Comparison of ENCODE assay signal across 1 cellular context in the genomic region with DNA sequence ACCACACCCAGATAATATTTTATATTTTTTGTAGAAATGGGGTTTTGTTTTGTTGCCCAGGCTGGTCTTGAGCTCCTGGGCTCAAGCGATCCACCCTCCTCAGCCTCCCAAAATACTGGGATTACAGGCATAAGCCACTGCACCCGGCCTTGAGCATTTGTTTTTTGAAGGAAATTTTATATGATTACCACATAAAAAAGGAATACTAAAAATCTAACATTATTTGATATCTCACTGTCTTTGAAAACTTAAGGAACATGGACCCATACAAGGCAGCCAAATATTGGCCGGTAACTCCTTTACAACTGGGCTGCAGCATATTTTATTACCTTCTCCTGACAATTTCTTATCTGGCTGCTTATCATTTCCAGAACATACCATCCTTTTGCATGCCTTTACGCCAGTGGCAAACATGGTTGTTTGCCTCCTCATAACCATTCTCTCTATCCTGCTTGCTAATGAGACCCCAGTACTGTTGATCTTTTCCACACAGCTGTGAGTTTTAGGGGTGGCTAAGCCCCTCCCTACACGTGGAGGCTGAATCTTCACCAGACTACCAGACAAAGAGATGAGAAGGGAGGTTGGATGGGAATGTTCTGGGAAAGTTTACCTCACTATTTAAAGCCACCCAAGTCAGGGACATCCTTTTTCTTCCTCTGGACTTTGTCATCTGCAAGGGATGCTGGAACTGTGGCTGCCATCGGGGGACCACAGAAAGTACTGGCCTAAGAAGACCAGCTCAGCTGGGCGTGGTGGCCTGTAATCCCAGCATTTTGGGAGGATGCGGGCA.
A peak's percentile ranks its signal among the peaks of the same experiment; 100 is the strongest.
TF ChIP-seq lines count a peak whose summit lies in the region.

No MANE protein-coding gene starts in this region.

TF ChIP-seq in HepG2, 621 proteins besides CTCF, POLR2A, EP300 and RAD21:
- TF ChIP-seq HNRNPLL (IDR thresholded peaks at IDR 0.05; ENCODE audit: low read depth, low read length, poor library complexity, severe bottlenecking), result no peak
- TF ChIP-seq SSRP1 (CRISPR knock-in tag; IDR thresholded peaks at IDR 0.05), result no peak
- TF ChIP-seq, protein P1, sequence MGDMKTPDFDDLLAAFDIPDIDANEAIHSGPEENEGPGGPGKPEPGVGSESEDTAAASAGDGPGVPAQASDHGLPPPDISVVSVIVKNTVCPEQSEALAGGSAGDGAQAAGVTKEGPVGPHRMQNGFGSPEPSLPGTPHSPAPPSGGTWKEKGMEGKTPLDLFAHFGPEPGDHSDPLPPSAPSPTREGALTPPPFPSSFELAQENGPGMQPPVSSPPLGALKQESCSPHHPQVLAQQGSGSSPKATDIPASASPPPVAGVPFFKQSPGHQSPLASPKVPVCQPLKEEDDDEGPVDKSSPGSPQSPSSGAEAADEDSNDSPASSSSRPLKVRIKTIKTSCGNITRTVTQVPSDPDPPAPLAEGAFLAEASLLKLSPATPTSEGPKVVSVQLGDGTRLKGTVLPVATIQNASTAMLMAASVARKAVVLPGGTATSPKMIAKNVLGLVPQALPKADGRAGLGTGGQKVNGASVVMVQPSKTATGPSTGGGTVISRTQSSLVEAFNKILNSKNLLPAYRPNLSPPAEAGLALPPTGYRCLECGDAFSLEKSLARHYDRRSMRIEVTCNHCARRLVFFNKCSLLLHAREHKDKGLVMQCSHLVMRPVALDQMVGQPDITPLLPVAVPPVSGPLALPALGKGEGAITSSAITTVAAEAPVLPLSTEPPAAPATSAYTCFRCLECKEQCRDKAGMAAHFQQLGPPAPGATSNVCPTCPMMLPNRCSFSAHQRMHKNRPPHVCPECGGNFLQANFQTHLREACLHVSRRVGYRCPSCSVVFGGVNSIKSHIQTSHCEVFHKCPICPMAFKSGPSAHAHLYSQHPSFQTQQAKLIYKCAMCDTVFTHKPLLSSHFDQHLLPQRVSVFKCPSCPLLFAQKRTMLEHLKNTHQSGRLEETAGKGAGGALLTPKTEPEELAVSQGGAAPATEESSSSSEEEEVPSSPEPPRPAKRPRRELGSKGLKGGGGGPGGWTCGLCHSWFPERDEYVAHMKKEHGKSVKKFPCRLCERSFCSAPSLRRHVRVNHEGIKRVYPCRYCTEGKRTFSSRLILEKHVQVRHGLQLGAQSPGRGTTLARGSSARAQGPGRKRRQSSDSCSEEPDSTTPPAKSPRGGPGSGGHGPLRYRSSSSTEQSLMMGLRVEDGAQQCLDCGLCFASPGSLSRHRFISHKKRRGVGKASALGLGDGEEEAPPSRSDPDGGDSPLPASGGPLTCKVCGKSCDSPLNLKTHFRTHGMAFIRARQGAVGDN (CRISPR knock-in tag; IDR thresholded peaks at IDR 0.05), result 0 out of 2 replicates have a peak, but pooled peaks have one; percentile 12
- TF ChIP-seq, protein P2, sequence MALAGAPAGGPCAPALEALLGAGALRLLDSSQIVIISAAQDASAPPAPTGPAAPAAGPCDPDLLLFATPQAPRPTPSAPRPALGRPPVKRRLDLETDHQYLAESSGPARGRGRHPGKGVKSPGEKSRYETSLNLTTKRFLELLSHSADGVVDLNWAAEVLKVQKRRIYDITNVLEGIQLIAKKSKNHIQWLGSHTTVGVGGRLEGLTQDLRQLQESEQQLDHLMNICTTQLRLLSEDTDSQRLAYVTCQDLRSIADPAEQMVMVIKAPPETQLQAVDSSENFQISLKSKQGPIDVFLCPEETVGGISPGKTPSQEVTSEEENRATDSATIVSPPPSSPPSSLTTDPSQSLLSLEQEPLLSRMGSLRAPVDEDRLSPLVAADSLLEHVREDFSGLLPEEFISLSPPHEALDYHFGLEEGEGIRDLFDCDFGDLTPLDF (CRISPR knock-in tag; IDR thresholded peaks at IDR 0.05), result no peak
- no peak for TF ChIP-seq ATF7 (IDR thresholded peaks at IDR 0.05)
- no peak for TF ChIP-seq ATF7 (CRISPR knock-in tag; IDR thresholded peaks at IDR 0.05)
TF ChIP-seq in HepG2: peak in this region for 1.
